ENCODE assay signal across 14 cellular contexts in genomic region chr4:38855466-38855865, GRCh38. TPM values are rescaled to one million over a fixed set of nuclear protein-coding genes. Genes with fewer than 3 reads are reported as not detected.
A peak's percentile ranks its signal among the peaks of the same experiment; 100 is the strongest.
DNase-seq lines count a peak whose midpoint lies in the region; ATAC-seq, FAIRE-seq and TF ChIP-seq lines count a peak whose summit lies in the region.
"Had no signal": no experiment of that assay in that cellular context is flagged by ENCODE, and none has a peak within 500 bp of the region (broad histone marks: within the 10 kb centered on the region; RNA-seq: fewer than 3 reads in every experiment).

No MANE protein-coding gene starts in this region.

- peaks cover 15% of the 10 kb centered on the region for H3K36me3 ChIP-seq in SU-DHL-6 (ENCODE audit: low read length)
- H3K36me3 ChIP-seq: gastroesophageal sphincter had no signal

- no peaks in the 10 kb centered on the region for H3K9me3 ChIP-seq in SU-DHL-6 (ENCODE audit: insufficient read depth, low read length)
- H3K9me3 ChIP-seq: Caco-2, gastroesophageal sphincter had no signal

- TF ChIP-seq CTCF in CD14-positive monocyte (IDR thresholded peaks at IDR 0.05) (no peak), SU-DHL-6 (IDR thresholded peaks at IDR 0.05; ENCODE audit: insufficient read depth, low read length, poor library complexity, severe bottlenecking) (no peak), GM20000 (IDR thresholded peaks at IDR 0.05; ENCODE audit: extremely low read depth, missing control alignments) (no peak)

- no peaks in the 10 kb centered on the region for H3K9me2 ChIP-seq in SU-DHL-6 (replicated peaks; ENCODE audit: insufficient read depth, low read length)

- H3K27me3 ChIP-seq in SU-DHL-6 (ENCODE audit: low read length), result no peaks in the 10 kb centered on the region
- H3K27me3 ChIP-seq: gastroesophageal sphincter had no signal

- H3K27ac ChIP-seq in SU-DHL-6 (ENCODE audit: low read depth, low read length), result peak overlapping the region; percentile 98

- H3K4me3 ChIP-seq in SU-DHL-6 (ENCODE audit: insufficient read depth, low read length, poor library complexity, severe bottlenecking), result peak overlapping the region; percentile 78

- peaks cover 51% of the 10 kb centered on the region for H3F3A ChIP-seq in SU-DHL-6 (ENCODE audit: insufficient read depth)

- H3K4me3 Mint-ChIP-seq in CD14-positive monocyte, result peak overlapping the region; percentile 72 to 91
- peak overlapping the region; percentile 83 for H3K4me3 Mint-ChIP-seq in memory B cell

- H3K27me3 Mint-ChIP-seq in CD14-positive monocyte (ENCODE audit: low read depth in 3 of 3) (peaks cover 0 to 3% (median 0%) of the 10 kb centered on the region in 3 donors), memory B cell (no peaks in the 10 kb centered on the region)

- TF ChIP-seq POLR2A in GM12891 (IDR thresholded peaks at IDR 0.05; ENCODE audit: low read depth, low read length), result no peak

- no peaks in the 10 kb centered on the region for H4K20me1 ChIP-seq in SU-DHL-6 (ENCODE audit: low read depth, low read length)

- peaks cover 5 to 8% of the 10 kb centered on the region in 2 donors for H3K36me3 Mint-ChIP-seq in CD14-positive monocyte
- H3K36me3 Mint-ChIP-seq in memory B cell, result peaks cover 12% of the 10 kb centered on the region

- peak overlapping the region; percentile 79 for H3K9ac ChIP-seq in SU-DHL-6 (ENCODE audit: low read length)

- H3K4me1 Mint-ChIP-seq in CD14-positive monocyte (peaks cover 44% of the 10 kb centered on the region), memory B cell (peaks cover 24% of the 10 kb centered on the region)

- DNase-seq in CD14-positive monocyte (ENCODE audit: low spot score) (no peak), GM12891 (ENCODE audit: insufficient read length, low spot score) (no peak), memory B cell (ENCODE audit: low spot score in 2 of 2) (no peak), DMS114 treated with DMSO at 0.1 percent for 48 hours (lab: John Stamatoyannopoulos, UW; ENCODE audit: unreplicated experiment) (no peak), NCI-H1417 treated with DMSO at 0.1 percent for 48 hours (lab: John Stamatoyannopoulos, UW) (no peak), GM20000 (ENCODE audit: low spot score) (no peak)
- DNase-seq: activated CD4-positive, CD25-positive, alpha-beta regulatory T cell treated with anti-CD3 and anti-CD28 coated beads, Interleukin-2, amount 50 U/mL, for 72 hours; Caco-2; effector memory CD4-positive, alpha-beta T cell; kidney; NCI-H510A treated with DMSO at 0.1 percent for 48 hours had no signal

- H3K79me2 ChIP-seq in SU-DHL-6 (ENCODE audit: insufficient read depth, low read length), result peaks cover 29% of the 10 kb centered on the region

- no peak overlapping the region for H2AFZ ChIP-seq in SU-DHL-6 (ENCODE audit: low read depth, low read length, severe bottlenecking)

- intact Hi-C loops in CD14-positive monocyte (cut with micrococcal nuclease), result loop anchor here (5.0 to 10.0 kb wide), 5 partner anchors 53 to 778 kb away; partner anchors contain the start of genes TLR1 (in 1 of the 2), TLR10 (in 1 of the 2) and TMEM156 (in 1 of the 2)

- ATAC-seq in memory B cell (ENCODE audit: low read depth) (no peak), HG03039 (IDR thresholded peaks at IDR 0.05; ENCODE audit: unreplicated experiment) (no peak)
- ATAC-seq: gastroesophageal sphincter had no signal

- H3K9me3 Mint-ChIP-seq in CD14-positive monocyte (peaks cover 0 to 12% (median 3%) of the 10 kb centered on the region in 7 donors), memory B cell (no peaks in the 10 kb centered on the region)

- H3K27ac Mint-ChIP-seq in CD14-positive monocyte (peak overlapping the region; percentile 97 to 100 (median 100)), memory B cell (peak overlapping the region; percentile 97)

- peak overlapping the region; percentile 99 for H3K4me2 ChIP-seq in SU-DHL-6 (ENCODE audit: low read depth, low read length, poor library complexity, severe bottlenecking)

- peak; percentile 64 for FAIRE-seq in GM12891 (lab: Jason Lieb, UNC)

TF ChIP-seq in GM12891, 5 proteins besides CTCF, POLR2A, EP300 and RAD21:
- no peak for TF ChIP-seq SPI1 (IDR thresholded peaks at IDR 0.05; ENCODE audit: low read depth, low read length)
- no peak for TF ChIP-seq POU2F2 (IDR thresholded peaks at IDR 0.05; ENCODE audit: low read depth, low read length)
- no peak for TF ChIP-seq TAF1 (IDR thresholded peaks at IDR 0.05; ENCODE audit: low read depth, low read length)
- no peak for TF ChIP-seq PAX5 (IDR thresholded peaks at IDR 0.05; ENCODE audit: insufficient read depth, low read length, severe bottlenecking)
- no peak for TF ChIP-seq POLR2AphosphoS5 (IDR thresholded peaks at IDR 0.05; ENCODE audit: low read depth, low read length)

RNA-seq across cellular contexts. Expression of gene TLR6, which starts 1.2 kb away (rescaled TPM):
- 10 to 100 TPM in 1 of 2 donors, 1 to 10 TPM in 1; 7.7 to 11.5 TPM for polyA plus RNA-seq in CD14-positive monocyte
- polyA plus RNA-seq in GM12891 (2012; ENCODE audit: low read depth, missing spikeins), result 10.3 TPM

RNA-seq across cellular contexts. Expression of gene FAM114A1, which starts 12.1 kb away (rescaled TPM):
- polyA plus RNA-seq in CD14-positive monocyte, result 1 to 10 TPM; 3.2 to 4.1 TPM
- 5.2 TPM for polyA plus RNA-seq in GM12891 (2012; ENCODE audit: low read depth, missing spikeins)

RNA-seq across cellular contexts. Expression of gene TLR1, which starts 50.9 kb away (rescaled TPM):
- 100 to 1,000 TPM in 1 of 2 donors, 10 to 100 TPM in 1; 62.2 to 117 TPM for polyA plus RNA-seq in CD14-positive monocyte
- polyA plus RNA-seq in GM12891 (2012; ENCODE audit: low read depth, missing spikeins), result 24.5 TPM
